ENCODE assay signal across 8 cellular contexts in genomic region chr16:31386157-31386984, GRCh38. TPM values are rescaled to one million over a fixed set of nuclear protein-coding genes. Genes with fewer than 3 reads are reported as not detected.
DNase-seq lines count a peak whose midpoint lies in the region; ATAC-seq and TF ChIP-seq lines count a peak whose summit lies in the region.

No MANE protein-coding gene starts in this region.

- no peak overlapping the region for H2BK5ac ChIP-seq in mesendoderm (ENCODE audit: low read length)
- no peak overlapping the region for H2BK5ac ChIP-seq in neuronal stem cell (ENCODE audit: low read length)

- no peak overlapping the region for H2AFZ ChIP-seq in neuronal stem cell (ENCODE audit: low read length)

- H3K9me3 ChIP-seq in esophagus squamous epithelium (no peaks in the 10 kb centered on the region), neuronal stem cell (replicated peaks in 1 of 2; ENCODE audit: control insufficient read depth in 2 of 2, insufficient read depth in 1 of 2, low read depth in 1 of 2, low read length in 2 of 2) (peaks cover 0 to 6% of the 10 kb centered on the region in 2 donors)

- H3K36me3 ChIP-seq in mesendoderm (ENCODE audit: control insufficient read depth, insufficient read depth, low read length), result no peaks in the 10 kb centered on the region
- H3K36me3 ChIP-seq in esophagus squamous epithelium, result no peaks in the 10 kb centered on the region
- H3K36me3 ChIP-seq in neuronal stem cell (replicated peaks in 1 of 2; ENCODE audit: control insufficient read depth in 2 of 2, insufficient read depth in 2 of 2, low read length in 2 of 2), result no peaks in the 10 kb centered on the region

- no peak overlapping the region for H4K5ac ChIP-seq in mesendoderm (ENCODE audit: low read length)

- no peak overlapping the region for H3K9ac ChIP-seq in mesendoderm (ENCODE audit: low read length)
- H3K9ac ChIP-seq in neuronal stem cell (ENCODE audit: low read depth, low read length, poor library complexity), result no peak overlapping the region

- no peak overlapping the region for H3K14ac ChIP-seq in neuronal stem cell (ENCODE audit: low read length)

- H3K79me1 ChIP-seq in mesendoderm (ENCODE audit: low read length), result no peaks in the 10 kb centered on the region
- H3K79me1 ChIP-seq in neuronal stem cell (ENCODE audit: low read depth, low read length), result no peaks in the 10 kb centered on the region

- H2AK5ac ChIP-seq in mesendoderm (ENCODE audit: low read length) (no peak overlapping the region), neuronal stem cell (ENCODE audit: low read depth, low read length) (no peak overlapping the region)

- H3K27me3 Mint-ChIP-seq in activated T-cell treated with anti-CD3 and anti-CD28 coated beads, Interleukin-2, amount 50 U/mL, for 24 hours, result peaks cover 29% of the 10 kb centered on the region

- H3K27me3 ChIP-seq in mesendoderm (ENCODE audit: insufficient read depth, low read length, poor library complexity), result no peaks in the 10 kb centered on the region
- peaks cover 0 to 30% (median 0%) of the 10 kb centered on the region in 4 donors for H3K27me3 ChIP-seq in esophagus squamous epithelium
- no peaks in the 10 kb centered on the region for H3K27me3 ChIP-seq in neuronal stem cell (ENCODE audit: control insufficient read depth in 3 of 3, insufficient read depth in 3 of 3, low read depth in 1 of 3, low read length in 3 of 3)

- H3K4me1 Mint-ChIP-seq in activated T-cell treated with anti-CD3 and anti-CD28 coated beads, Interleukin-2, amount 50 U/mL, for 24 hours (ENCODE audit: low read depth), result peaks cover 31% of the 10 kb centered on the region

- TF ChIP-seq CTCF in esophagus squamous epithelium (IDR thresholded peaks at IDR 0.05), result no peak

- H3K23ac ChIP-seq in mesendoderm (ENCODE audit: low read length) (no peak overlapping the region), neuronal stem cell (ENCODE audit: low read depth, low read length, poor library complexity) (no peak overlapping the region)

- H3K4me3 Mint-ChIP-seq in activated T-cell treated with anti-CD3 and anti-CD28 coated beads, Interleukin-2, amount 50 U/mL, for 24 hours, result peak overlapping the region; percentile 2

- H2BK12ac ChIP-seq in neuronal stem cell (ENCODE audit: low read length), result no peak overlapping the region

- H4K91ac ChIP-seq in neuronal stem cell (ENCODE audit: low read depth, low read length, poor library complexity), result no peak overlapping the region

- no peaks in the 10 kb centered on the region for H3K79me2 ChIP-seq in mesendoderm (ENCODE audit: control insufficient read depth, insufficient read depth, low read length)

- H2BK15ac ChIP-seq in mesendoderm (replicated peaks; ENCODE audit: low read depth) (no peak overlapping the region), neuronal stem cell (ENCODE audit: low read length) (no peak overlapping the region)

- no peak overlapping the region for H3K56ac ChIP-seq in mesendoderm (ENCODE audit: low read length)

- no peaks in the 10 kb centered on the region for H3K4me1 ChIP-seq in mesendoderm (ENCODE audit: control insufficient read depth, low read depth, low read length)
- peaks cover 0 to 20% (median 3%) of the 10 kb centered on the region in 3 donors for H3K4me1 ChIP-seq in esophagus squamous epithelium
- H3K4me1 ChIP-seq in neuronal stem cell (ENCODE audit: control insufficient read depth in 2 of 2, insufficient read depth in 1 of 2, low read depth in 1 of 2, low read length in 2 of 2), result peaks cover 0 to 2% of the 10 kb centered on the region in 2 donors

- H2BK120ac ChIP-seq in mesendoderm (ENCODE audit: low read depth, low read length) (no peak overlapping the region), neuronal stem cell (ENCODE audit: low read depth, low read length) (no peak overlapping the region)

- peak overlapping the region; percentile 93 for H3K27ac Mint-ChIP-seq in activated T-cell treated with anti-CD3 and anti-CD28 coated beads, Interleukin-2, amount 50 U/mL, for 24 hours

- WGBS in mesendoderm (ENCODE audit: extremely low coverage, insufficient coverage, low lambda C conversion rate), result no CpG with 5 or more reads among the region's 6 CpGs
- WGBS in esophagus squamous epithelium, 2 donors, result 27 to 30% methylated on average over 6 of the region's 6 CpGs
- no CpG with 5 or more reads among the region's 6 CpGs for WGBS in neuronal stem cell (ENCODE audit: extremely low coverage in 2 of 2, insufficient read length in 2 of 2, insufficient replicate concordance in 1 of 2), 2 donors

- ATAC-seq in HG03039 (IDR thresholded peaks at IDR 0.05; ENCODE audit: unreplicated experiment), result peak; percentile 54
- ATAC-seq in GM18511 (IDR thresholded peaks at IDR 0.05; ENCODE audit: unreplicated experiment), result no peak

- no peak overlapping the region for H4K8ac ChIP-seq in mesendoderm (ENCODE audit: low read depth, low read length)
- no peak overlapping the region for H4K8ac ChIP-seq in neuronal stem cell (ENCODE audit: low read depth, low read length)

- H3K4me2 ChIP-seq in mesendoderm (ENCODE audit: low read length), result no peak overlapping the region
- H3K4me2 ChIP-seq in neuronal stem cell (ENCODE audit: insufficient read depth, low read length, poor library complexity, severe bottlenecking), result no peak overlapping the region

- H3K27ac ChIP-seq in mesendoderm (ENCODE audit: low read depth, low read length) (no peak overlapping the region), esophagus squamous epithelium (peak overlapping the region in 1 of 4 donors; percentile 44), neuronal stem cell (replicated peaks; ENCODE audit: low read length) (no peak overlapping the region)

- intact Hi-C loops in esophagus squamous epithelium (cut with DNase I), result no loop called here

- H3K9me3 Mint-ChIP-seq in activated T-cell treated with anti-CD3 and anti-CD28 coated beads, Interleukin-2, amount 50 U/mL, for 24 hours, result no peaks in the 10 kb centered on the region

- no peaks in the 10 kb centered on the region for H3K36me3 Mint-ChIP-seq in activated T-cell treated with anti-CD3 and anti-CD28 coated beads, Interleukin-2, amount 50 U/mL, for 24 hours (ENCODE audit: low read depth)

- no peak for TF ChIP-seq POLR2A in esophagus squamous epithelium (IDR thresholded peaks at IDR 0.05)

- H3K4me3 ChIP-seq in mesendoderm (ENCODE audit: low read length), result no peak overlapping the region
- H3K4me3 ChIP-seq in esophagus squamous epithelium, result no peak overlapping the region
- H3K4me3 ChIP-seq in neuronal stem cell (ENCODE audit: low read length in 2 of 2), result no peak overlapping the region

- DNase-seq in DMS 273 treated with DMSO at 0.1 percent for 48 hours (lab: John Stamatoyannopoulos, UW) (peak; percentile 69), mesendoderm (peak; percentile 78), esophagus squamous epithelium (lab: John Stamatoyannopoulos, UW) (no peak), NOMO-1 treated with DMSO at 0.1 percent for 48 hours (lab: John Stamatoyannopoulos, UW; ENCODE audit: unreplicated experiment) (no peak), neuronal stem cell (ENCODE audit: low spot score) (no peak)
- no peak for DNase-seq in activated T-cell treated with anti-CD3 and anti-CD28 coated beads, Interleukin-2, amount 50 U/mL, for 24 hours

- H3K4ac ChIP-seq in mesendoderm (ENCODE audit: low read depth, low read length) (no peak overlapping the region), neuronal stem cell (ENCODE audit: low read length) (no peak overlapping the region)

- H3K18ac ChIP-seq in mesendoderm (ENCODE audit: low read length) (no peak overlapping the region), neuronal stem cell (ENCODE audit: low read length) (no peak overlapping the region)

RNA-seq across cellular contexts. Expression of gene ITGAD, which starts 6.8 kb away (rescaled TPM):
- polyA plus RNA-seq in mesendoderm (2013, experiment 1 of 2), result not detected
- polyA plus RNA-seq in mesendoderm (2013, experiment 2 of 2), result not detected
- total RNA-seq in esophagus squamous epithelium, result under 1 TPM in 1 of 4 donors, not detected in 3; 0.19 TPM
- not detected for polyA plus RNA-seq in neuronal stem cell (2013, experiment 1 of 2)
- not detected for polyA plus RNA-seq in neuronal stem cell (2013, experiment 2 of 2)

RNA-seq across cellular contexts. Expression of gene ITGAX, which starts 31.4 kb away (rescaled TPM):
- polyA plus RNA-seq in mesendoderm (2013, experiment 1 of 2), result 0.07 TPM
- 0.08 TPM for polyA plus RNA-seq in mesendoderm (2013, experiment 2 of 2)
- 1 to 10 TPM in 2 of 4 donors, under 1 TPM in 2; 0.82 to 4.5 (median 1.8) TPM for total RNA-seq in esophagus squamous epithelium
- not detected for polyA plus RNA-seq in neuronal stem cell (2013, experiment 1 of 2)
- polyA plus RNA-seq in neuronal stem cell (2013, experiment 2 of 2), result not detected

RNA-seq across cellular contexts. Expression of gene COX6A2, which starts 41.8 kb away (rescaled TPM):
- polyA plus RNA-seq in mesendoderm (2013, experiment 1 of 2), result 0.41 TPM
- 0.34 TPM for polyA plus RNA-seq in mesendoderm (2013, experiment 2 of 2)
- total RNA-seq in esophagus squamous epithelium, result not detected
- not detected for polyA plus RNA-seq in neuronal stem cell (2013, experiment 1 of 2)
- 0.18 TPM for polyA plus RNA-seq in neuronal stem cell (2013, experiment 2 of 2)

RNA-seq across cellular contexts. Expression of gene ZNF843, which starts 56.2 kb away (rescaled TPM):
- polyA plus RNA-seq in mesendoderm (2013, experiment 1 of 2), result 0.06 TPM
- polyA plus RNA-seq in mesendoderm (2013, experiment 2 of 2), result 0.06 TPM
- 1 to 10 TPM in 1 of 4 donors, under 1 TPM in 3; 0.31 to 1.2 (median 0.95) TPM for total RNA-seq in esophagus squamous epithelium
- 1.4 TPM for polyA plus RNA-seq in neuronal stem cell (2013, experiment 1 of 2)
- 1.3 TPM for polyA plus RNA-seq in neuronal stem cell (2013, experiment 2 of 2)

Comparison
In these comparisons a context has a peak if more than half of its experiments do, and no peak if none do; other contexts are left out.
1. DNase-seq: peak in DMS 273 treated with DMSO at 0.1 percent for 48 hours (single experiment) and mesendoderm (single experiment); none in activated T-cell treated with anti-CD3 and anti-CD28 coated beads, Interleukin-2, amount 50 U/mL, for 24 hours (single experiment), esophagus squamous epithelium (single experiment), NOMO-1 treated with DMSO at 0.1 percent for 48 hours (single experiment) and neuronal stem cell (single experiment).